Comparison of ENCODE assay signal across 19 cellular contexts in the genomic region with DNA sequence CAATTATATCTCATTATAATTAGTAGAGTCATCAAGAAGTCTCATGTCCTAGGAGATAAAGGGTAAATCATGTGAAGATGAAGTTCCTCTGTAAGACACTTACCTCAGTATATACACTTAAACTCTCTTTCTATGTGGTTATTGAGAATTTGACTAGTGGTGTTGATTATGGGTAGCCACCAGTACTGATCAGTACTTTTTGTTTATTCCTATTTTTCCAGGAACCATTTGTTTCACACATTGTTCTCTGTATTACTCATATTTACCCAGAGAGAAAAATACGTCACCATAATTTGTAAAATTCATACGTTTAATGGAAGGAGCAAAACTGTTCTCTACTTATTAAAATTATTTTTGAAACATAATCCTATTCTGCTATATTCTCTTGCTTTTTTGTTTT. TPM values are rescaled to one million over a fixed set of nuclear protein-coding genes. Genes with fewer than 3 reads are reported as not detected.
A peak's percentile ranks its signal among the peaks of the same experiment; 100 is the strongest.
DNase-seq lines count a peak whose midpoint lies in the region; ATAC-seq and TF ChIP-seq lines count a peak whose summit lies in the region.
"Had no signal": no experiment of that assay in that cellular context is flagged by ENCODE, and none has a peak within 500 bp of the region (broad histone marks: within the 10 kb centered on the region; RNA-seq: fewer than 3 reads in every experiment).

No MANE protein-coding gene starts in this region.

- TF ChIP-seq CTCF in DND-41 (IDR thresholded peaks at IDR 0.05; ENCODE audit: borderline replicate concordance, extremely low read depth, low read length, poor library complexity, severe bottlenecking) = no peak
- TF ChIP-seq CTCF in neutrophil (IDR thresholded peaks at IDR 0.05) = no peak

- H3K4me1 ChIP-seq in DND-41 (ENCODE audit: insufficient read depth, low read length) (peaks cover 77% of the 10 kb centered on the region), neutrophil (ENCODE audit: control insufficient read depth in 1 of 2, insufficient read depth in 1 of 2, low read depth in 1 of 2, low read length in 1 of 2) (peaks cover 65 to 66% of the 10 kb centered on the region in 2 experiments)
- H3K4me1 ChIP-seq in CD8-positive, alpha-beta memory T cell (ENCODE audit: insufficient read depth, low read length) = peaks cover 37% of the 10 kb centered on the region
- H3K4me1 ChIP-seq: Peyer's patch had no signal

- H3K4me2 ChIP-seq in DND-41 (ENCODE audit: insufficient read depth, low read length) = no peak overlapping the region
- H3K4me2 ChIP-seq: KMS-11 had no signal

- H3K9ac ChIP-seq in DND-41 (ENCODE audit: low read depth, low read length) = no peak overlapping the region
- H3K9ac ChIP-seq: KMS-11 had no signal

- peak overlapping the region; percentile 1 for H3K27ac Mint-ChIP-seq in activated CD4-positive, alpha-beta T cell treated with anti-CD3 and anti-CD28 coated beads, Interleukin-2, amount 10 ng/mL, durations not matched to agents 7 days and 5 days
- H3K27ac Mint-ChIP-seq in activated T-helper 1 cell treated with anti-CD3 and anti-CD28 coated beads, Interleukin-12 subunit alpha, Interleukin-12 subunit beta, Interleukin-2, Interleukin-4 antibody, amounts not matched to agents 30 ng/mL and 10 ng/mL and 1 ng/mL, durations not matched to agents 14 hours and 24 hours and 36 hours = peak overlapping the region; percentile 66
- peak overlapping the region in 1 of 8 donors; percentile 12 for H3K27ac Mint-ChIP-seq in CD8-positive, alpha-beta memory T cell

- H3K9me3 ChIP-seq in DND-41 (ENCODE audit: insufficient read depth, low read length, severe bottlenecking) (no peaks in the 10 kb centered on the region), neutrophil (no peaks in the 10 kb centered on the region)
- no peaks in the 10 kb centered on the region for H3K9me3 ChIP-seq in CD8-positive, alpha-beta memory T cell (ENCODE audit: low read length)
- H3K9me3 ChIP-seq: Peyer's patch had no signal

- H3K4me3 ChIP-seq in DND-41 (ENCODE audit: low read depth in 1 of 2, low read length in 2 of 2) (no peak overlapping the region), neutrophil (ENCODE audit: low read depth in 1 of 2, low read length in 1 of 2) (no peak overlapping the region)
- no peak overlapping the region for H3K4me3 ChIP-seq in CD8-positive, alpha-beta memory T cell (ENCODE audit: low read length)
- H3K4me3 ChIP-seq: Peyer's patch had no signal

- H3K9me3 Mint-ChIP-seq in activated CD4-positive, alpha-beta T cell treated with anti-CD3 and anti-CD28 coated beads, Interleukin-2, amount 10 ng/mL, durations not matched to agents 7 days and 5 days = peaks cover 9% of the 10 kb centered on the region
- peaks cover 11% of the 10 kb centered on the region for H3K9me3 Mint-ChIP-seq in activated T-helper 1 cell treated with anti-CD3 and anti-CD28 coated beads, Interleukin-12 subunit alpha, Interleukin-12 subunit beta, Interleukin-2, Interleukin-4 antibody, amounts not matched to agents 30 ng/mL and 10 ng/mL and 1 ng/mL, durations not matched to agents 14 hours and 24 hours and 36 hours
- H3K9me3 Mint-ChIP-seq in CD8-positive, alpha-beta memory T cell = no peaks in the 10 kb centered on the region

- POLR2A ChIA-PET in activated CD4-positive, alpha-beta T cell treated with anti-CD3 and anti-CD28 coated beads, Interleukin-2, amount 10 ng/mL, durations not matched to agents 7 days and 5 days (lab: Charles Lee) = no interaction called here
- POLR2A ChIA-PET in CD8-positive, alpha-beta memory T cell (lab: Charles Lee) = no interaction called here

- no peak overlapping the region for H2AFZ ChIP-seq in DND-41 (ENCODE audit: low read depth, low read length)

- H3K4me3 Mint-ChIP-seq in activated CD4-positive, alpha-beta T cell treated with anti-CD3 and anti-CD28 coated beads, Interleukin-2, amount 10 ng/mL, durations not matched to agents 7 days and 5 days = no peak overlapping the region
- peak overlapping the region; percentile 25 for H3K4me3 Mint-ChIP-seq in activated T-helper 1 cell treated with anti-CD3 and anti-CD28 coated beads, Interleukin-12 subunit alpha, Interleukin-12 subunit beta, Interleukin-2, Interleukin-4 antibody, amounts not matched to agents 30 ng/mL and 10 ng/mL and 1 ng/mL, durations not matched to agents 14 hours and 24 hours and 36 hours
- H3K4me3 Mint-ChIP-seq in CD8-positive, alpha-beta memory T cell = no peak overlapping the region

- H4K20me1 ChIP-seq in DND-41 (ENCODE audit: insufficient read depth, low read length) = no peaks in the 10 kb centered on the region

- H3K27me3 ChIP-seq in DND-41 (ENCODE audit: insufficient read depth, low read length, poor library complexity) (no peaks in the 10 kb centered on the region), neutrophil (no peaks in the 10 kb centered on the region)
- no peaks in the 10 kb centered on the region for H3K27me3 ChIP-seq in CD8-positive, alpha-beta memory T cell (ENCODE audit: insufficient read depth, low read length, poor library complexity, severe bottlenecking)
- H3K27me3 ChIP-seq: Peyer's patch had no signal

- H3K4me1 Mint-ChIP-seq in activated CD4-positive, alpha-beta T cell treated with anti-CD3 and anti-CD28 coated beads, Interleukin-2, amount 10 ng/mL, durations not matched to agents 7 days and 5 days = peaks cover 57% of the 10 kb centered on the region
- H3K4me1 Mint-ChIP-seq in activated T-helper 1 cell treated with anti-CD3 and anti-CD28 coated beads, Interleukin-12 subunit alpha, Interleukin-12 subunit beta, Interleukin-2, Interleukin-4 antibody, amounts not matched to agents 30 ng/mL and 10 ng/mL and 1 ng/mL, durations not matched to agents 14 hours and 24 hours and 36 hours (ENCODE audit: low read depth) = peaks cover 73% of the 10 kb centered on the region
- H3K4me1 Mint-ChIP-seq in CD8-positive, alpha-beta memory T cell = peaks cover 26 to 54% (median 49%) of the 10 kb centered on the region in 3 donors

- no peaks in the 10 kb centered on the region for H3K79me2 ChIP-seq in DND-41 (ENCODE audit: insufficient read depth, low read length)

- H3K27me3 Mint-ChIP-seq in activated CD4-positive, alpha-beta T cell treated with anti-CD3 and anti-CD28 coated beads, Interleukin-2, amount 10 ng/mL, durations not matched to agents 7 days and 5 days = no peaks in the 10 kb centered on the region
- H3K27me3 Mint-ChIP-seq in activated T-helper 1 cell treated with anti-CD3 and anti-CD28 coated beads, Interleukin-12 subunit alpha, Interleukin-12 subunit beta, Interleukin-2, Interleukin-4 antibody, amounts not matched to agents 30 ng/mL and 10 ng/mL and 1 ng/mL, durations not matched to agents 14 hours and 24 hours and 36 hours (ENCODE audit: insufficient read depth) = no peaks in the 10 kb centered on the region
- no peaks in the 10 kb centered on the region for H3K27me3 Mint-ChIP-seq in CD8-positive, alpha-beta memory T cell

- no peak for DNase-seq in activated CD4-positive, alpha-beta T cell treated with anti-CD3 and anti-CD28 coated beads, Interleukin-2, amount 10 ng/mL, durations not matched to agents 7 days and 5 days
- no peak for DNase-seq in activated CD4-positive, alpha-beta T cell treated with anti-CD3 and anti-CD28 coated beads for 4 hours
- DNase-seq in DND-41 (no peak), left colon (no peak)
- no peak for DNase-seq in activated T-helper 1 cell treated with anti-CD3 and anti-CD28 coated beads, Interleukin-12 subunit alpha, Interleukin-12 subunit beta, Interleukin-2, Interleukin-4 antibody, amounts not matched to agents 30 ng/mL and 10 ng/mL and 1 ng/mL, durations not matched to agents 14 hours and 24 hours and 36 hours (ENCODE audit: low spot score)
- DNase-seq in CD8-positive, alpha-beta memory T cell = no peak
- DNase-seq: C1 segment of cervical spinal cord, DMS53, GOT3, NCI-H1417 treated with DMSO at 0.1 percent for 48 hours, NCI-H2029, NCI-H2171 treated with DMSO at 0.1 percent for 48 hours, NCI-H510A, NCI-H82, Peyer's patch, SHP77 had no signal

- CTCF ChIA-PET in activated CD4-positive, alpha-beta T cell treated with anti-CD3 and anti-CD28 coated beads, Interleukin-2, amount 10 ng/mL, durations not matched to agents 7 days and 5 days (lab: Charles Lee) = interaction anchor here (1.2 to 7.4 kb wide), 5 partner anchors 10 to 42 kb away, joined by 3 to 26 read pairs (median 13); no protein-coding TSS in a partner anchor
- CTCF ChIA-PET in CD8-positive, alpha-beta memory T cell (lab: Charles Lee) = interaction anchor here (0.7 to 5.4 kb wide), 3 partner anchors 10 to 41 kb away, joined by 3 to 28 read pairs (median 6); no protein-coding TSS in a partner anchor

- H3K36me3 ChIP-seq in DND-41 (ENCODE audit: insufficient read depth, low read length) (no peaks in the 10 kb centered on the region), neutrophil (no peaks in the 10 kb centered on the region)
- H3K36me3 ChIP-seq in CD8-positive, alpha-beta memory T cell (ENCODE audit: insufficient read depth, low read length) = no peaks in the 10 kb centered on the region
- H3K36me3 ChIP-seq: Peyer's patch had no signal

- intact Hi-C loops in activated T-helper 1 cell treated with anti-CD3 and anti-CD28 coated beads, Interleukin-12 subunit alpha, Interleukin-12 subunit beta, Interleukin-2, Interleukin-4 antibody, amounts not matched to agents 30 ng/mL and 10 ng/mL and 1 ng/mL, durations not matched to agents 14 hours and 24 hours and 36 hours (cut with micrococcal nuclease) = no loop called here
- intact Hi-C loops in left colon (cut with DNase I, micrococcal nuclease) = no loop called here

- H3K27ac ChIP-seq in DND-41 (ENCODE audit: low read length) = 0 out of 2 replicates have a peak overlapping the region, but pooled peaks have one; percentile 47
- H3K27ac ChIP-seq in neutrophil = peak overlapping the region; percentile 88
- no peak overlapping the region for H3K27ac ChIP-seq in CD8-positive, alpha-beta memory T cell (ENCODE audit: low read depth, low read length)
- H3K27ac ChIP-seq: KMS-11, Peyer's patch had no signal

- H3K36me3 Mint-ChIP-seq in activated CD4-positive, alpha-beta T cell treated with anti-CD3 and anti-CD28 coated beads, Interleukin-2, amount 10 ng/mL, durations not matched to agents 7 days and 5 days (ENCODE audit: low read depth) = peaks cover 16% of the 10 kb centered on the region
- H3K36me3 Mint-ChIP-seq in activated T-helper 1 cell treated with anti-CD3 and anti-CD28 coated beads, Interleukin-12 subunit alpha, Interleukin-12 subunit beta, Interleukin-2, Interleukin-4 antibody, amounts not matched to agents 30 ng/mL and 10 ng/mL and 1 ng/mL, durations not matched to agents 14 hours and 24 hours and 36 hours (ENCODE audit: low read depth) = peaks cover 20% of the 10 kb centered on the region
- no peaks in the 10 kb centered on the region for H3K36me3 Mint-ChIP-seq in CD8-positive, alpha-beta memory T cell

- ATAC-seq in DND-41 (ENCODE audit: insufficient read depth, low read depth) (no peak), HG02610 (IDR thresholded peaks at IDR 0.05; ENCODE audit: unreplicated experiment) (no peak), left colon (no peak)

RNA-seq across cellular contexts. Expression of a gene that starts 55.8 kb away (rescaled TPM):
- 1 to 10 TPM; 4.8 to 5.2 TPM for total RNA-seq in activated CD4-positive, alpha-beta T cell treated with anti-CD3 and anti-CD28 coated beads, Interleukin-2, amount 10 ng/mL, durations not matched to agents 7 days and 5 days
- total RNA-seq in activated T-helper 1 cell treated with anti-CD3 and anti-CD28 coated beads, Interleukin-12 subunit alpha, Interleukin-12 subunit beta, Interleukin-2, Interleukin-4 antibody, amounts not matched to agents 30 ng/mL and 10 ng/mL and 1 ng/mL, durations not matched to agents 14 hours and 24 hours and 36 hours = 8.4 and 11.9 TPM in 2 replicates
- 10 to 100 TPM; 10.9 to 12.7 TPM for total RNA-seq in CD8-positive, alpha-beta memory T cell
- polyA plus RNA-seq in CD8-positive, alpha-beta memory T cell = 2.4 TPM
- total RNA-seq in left colon = 1 to 10 TPM in 1 of 2 donors, under 1 TPM in 1; 0.64 to 2.3 TPM
